In the genomic region with DNA sequence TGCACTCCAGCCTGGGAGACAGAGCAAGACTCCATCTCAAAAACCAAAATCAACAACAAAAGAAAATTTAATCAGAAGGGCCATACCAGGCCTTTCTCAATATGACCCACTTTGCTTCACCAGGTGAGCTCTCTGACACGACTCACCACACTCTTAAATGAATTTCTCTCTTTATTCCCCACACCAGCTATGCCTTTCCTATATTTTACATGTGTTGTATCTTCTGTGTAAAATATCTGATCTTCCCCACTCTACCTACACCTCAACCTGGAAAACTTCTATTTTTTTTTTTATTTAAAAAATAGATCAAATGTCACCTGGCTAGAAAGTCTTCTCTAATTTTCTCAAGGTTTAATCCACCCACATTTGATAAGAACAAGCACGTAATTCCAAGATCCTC, we compare ENCODE assay signal across 27 cellular contexts.
DNase-seq lines count a peak whose midpoint lies in the region; TF ChIP-seq lines count a peak whose summit lies in the region.
"Had no signal": no experiment of that assay in that cellular context is flagged by ENCODE, and none has a peak within 500 bp of the region (broad histone marks: within the 10 kb centered on the region; RNA-seq: fewer than 3 reads in every experiment).

No MANE protein-coding gene starts in this region.

- no peak for TF ChIP-seq CTCF in HEK293 (tag by site-specific recombination; IDR thresholded peaks at IDR 0.05)

- CTCF ChIA-PET in HEK293 (lab: Yijun Ruan, JAX): no interaction called here

- H3K9me3 ChIP-seq in HEK293 (ENCODE audit: control insufficient read depth, insufficient read depth, low read depth, low read length): no peaks in the 10 kb centered on the region
- H3K9me3 ChIP-seq: BE2C, BLaER1, Caco-2 had no signal

- POLR2A ChIA-PET in HEK293 (lab: Yijun Ruan, JAX): no interaction called here

- H3K27ac ChIP-seq in HEK293 (ENCODE audit: extremely low read depth, low read depth, low read length): no peak overlapping the region
- H3K27ac ChIP-seq: 22Rv1; A549; BLaER1; BLaER1 treated with 17β-estradiol and CSF1 and Interleukin-3, amounts not matched to agents 10 nM and 100 nM; C4-2B had no signal

- H3K4me1 ChIP-seq in HEK293 (ENCODE audit: control insufficient read depth, insufficient read depth, low read length): no peaks in the 10 kb centered on the region
- H3K4me1 ChIP-seq: A549; BE2C; BLaER1; BLaER1 treated with 17β-estradiol and CSF1 and Interleukin-3, amounts not matched to agents 10 nM and 100 nM; Caco-2 had no signal

- H3K4me3 ChIP-seq in HEK293 (ENCODE audit: low read depth, low read length): no peak overlapping the region
- H3K4me3 ChIP-seq: A549; BLaER1; BLaER1 treated with 17β-estradiol and CSF1 and Interleukin-3, amounts not matched to agents 10 nM and 100 nM had no signal

- no peaks in the 10 kb centered on the region for H3K36me3 ChIP-seq in HEK293 (ENCODE audit: control insufficient read depth in 2 of 2, insufficient read depth in 1 of 2, low read length in 2 of 2)
- H3K36me3 ChIP-seq: BE2C; BLaER1; BLaER1 treated with 17β-estradiol and CSF1 and Interleukin-3, amounts not matched to agents 10 nM and 100 nM had no signal

- no peak for DNase-seq in hepatic stellate cell (ENCODE audit: low spot score)
- DNase-seq: 8988T; ACHN; AML-193; BE2C; C1 segment of cervical spinal cord; Caco-2; Calu3; CD4-positive, alpha-beta memory T cell; CD4-positive, alpha-beta T cell; CD4-positive, CD25-positive, alpha-beta regulatory T cell; CD8-positive, alpha-beta memory T cell; CD8-positive, alpha-beta T cell; COR-L47; DMS 273 treated with DMSO at 0.1 percent for 48 hours; DMS153; DMS53; DMS79; DMS79 treated with DMSO at 0.1 percent for 48 hours; DND-41; EL had no signal

TF ChIP-seq in HEK293, 187 proteins besides CTCF, POLR2A, EP300 and RAD21:
- TF ChIP-seq ZBTB20 (tag by site-specific recombination; IDR thresholded peaks at IDR 0.05) (no peak), ZNF133 (tag by site-specific recombination; IDR thresholded peaks at IDR 0.05) (peak; percentile 92), ZBTB6 (tag by site-specific recombination; IDR thresholded peaks at IDR 0.05) (no peak), ZNF274 (IDR thresholded peaks at IDR 0.05; ENCODE audit: low read length) (no peak), ZNF274 (tag by site-specific recombination; IDR thresholded peaks at IDR 0.05; ENCODE audit: borderline replicate concordance) (no peak), GFI1B (tag by site-specific recombination; IDR thresholded peaks at IDR 0.05) (no peak), SCRT2 (tag by site-specific recombination; IDR thresholded peaks at IDR 0.05) (no peak)
